Comparison of ENCODE assay signal across 1 cellular context in genomic region chr5:181107699-181108098, GRCh38.
A peak's percentile ranks its signal among the peaks of the same experiment; 100 is the strongest.
TF ChIP-seq lines count a peak whose summit lies in the region.

No MANE protein-coding gene starts in this region.

TF ChIP-seq in K562, 482 proteins besides CTCF, POLR2A, EP300 and RAD21 (continued from another document):
- no peak for TF ChIP-seq ZBTB49 (CRISPR knock-in tag; IDR thresholded peaks at IDR 0.05; ENCODE audit: borderline replicate concordance)
- TF ChIP-seq ELF1 (tag; IDR thresholded peaks at IDR 0.05), result no peak
- peak; percentile 4 for TF ChIP-seq DACH1 (IDR thresholded peaks at IDR 0.05; ENCODE audit: partially characterized antibody)
- TF ChIP-seq RBM14 (IDR thresholded peaks at IDR 0.05; ENCODE audit: borderline replicate concordance, insufficient read depth, low read depth, low read length), result no peak
- peak; percentile 82 for TF ChIP-seq CTBP1 (IDR thresholded peaks at IDR 0.05; ENCODE audit: borderline replicate concordance)
- peak; percentile 66; the same call in 1 of the 2 replicates for TF ChIP-seq POLR2AphosphoS5 (IDR thresholded peaks at IDR 0.05; ENCODE audit: control insufficient read depth, insufficient read depth, low read depth, low read length)
- TF ChIP-seq ZNF444 (CRISPR knock-in tag; IDR thresholded peaks at IDR 0.05), result no peak
- peak in 1 of 2 experiments; percentile 50; a peak in 1 of 4 replicates for TF ChIP-seq FOXK2 (conservative IDR thresholded peaks at IDR 0.05 in 1 of 2, IDR thresholded peaks at IDR 0.05 in 1 of 2; ENCODE audit: low read depth in 2 of 2)
- TF ChIP-seq PTBP1 (IDR thresholded peaks at IDR 0.05; ENCODE audit: low read depth, low read length), result no peak
- peak; percentile 57 to 75; a peak in 2 of 4 replicates for TF ChIP-seq RCOR1 (IDR thresholded peaks at IDR 0.05; ENCODE audit: borderline replicate concordance in 1 of 2, low read depth in 2 of 2, low read length in 2 of 2)
- no peak for TF ChIP-seq ZNF77 (CRISPR knock-in tag; IDR thresholded peaks at IDR 0.05)
- TF ChIP-seq DPF2 (IDR thresholded peaks at IDR 0.05), result peak; percentile 75
- TF ChIP-seq HDAC2 (IDR thresholded peaks at IDR 0.05), result 0 out of 2 replicates have a peak, but pooled peaks have one; percentile 55
- TF ChIP-seq KDM2B (CRISPR knock-in tag; IDR thresholded peaks at IDR 0.05), result no peak
- TF ChIP-seq EZH2 (IDR thresholded peaks at IDR 0.05; ENCODE audit: borderline replicate concordance, low read depth, low read length), result no peak
- no peak for TF ChIP-seq CREBBP (IDR thresholded peaks at IDR 0.05; ENCODE audit: low read depth, low read length)
- TF ChIP-seq TAF15 (IDR thresholded peaks at IDR 0.05; ENCODE audit: low read depth, low read length), result no peak
- TF ChIP-seq SIN3A (IDR thresholded peaks at IDR 0.05; ENCODE audit: borderline replicate concordance in 2 of 2, control insufficient read depth in 1 of 2, low read depth in 2 of 2, low read length in 2 of 2), result no peak
- no peak for TF ChIP-seq TEAD1 (CRISPR knock-in tag; IDR thresholded peaks at IDR 0.05)
- peak; percentile 83 for TF ChIP-seq ARID1B (IDR thresholded peaks at IDR 0.05)
- no peak for TF ChIP-seq KDM5B (IDR thresholded peaks at IDR 0.05; ENCODE audit: insufficient replicate concordance, low read depth, low read length)
- TF ChIP-seq EHMT2 (IDR thresholded peaks at IDR 0.05), result 0 out of 2 replicates have a peak, but pooled peaks have one; percentile 30
- no peak for TF ChIP-seq ZNF174 (CRISPR knock-in tag; IDR thresholded peaks at IDR 0.05)
- TF ChIP-seq RBM15 (IDR thresholded peaks at IDR 0.05; ENCODE audit: insufficient read depth, low read length), result no peak
- TF ChIP-seq TSC22D4 (tag; IDR thresholded peaks at IDR 0.05), result no peak
- no peak for TF ChIP-seq GTF2A2 (tag; IDR thresholded peaks at IDR 0.05)
- TF ChIP-seq ZNF121 (CRISPR knock-in tag; conservative IDR thresholded peaks at IDR 0.05), result no peak
- TF ChIP-seq MTA3 (IDR thresholded peaks at IDR 0.05; ENCODE audit: borderline replicate concordance), result peak; percentile 27; the same call in 1 of the 2 replicates
- TF ChIP-seq CBX1 (IDR thresholded peaks at IDR 0.05; ENCODE audit: low read depth), result no peak
- no peak for TF ChIP-seq NUFIP1 (IDR thresholded peaks at IDR 0.05; ENCODE audit: partially characterized antibody)
- no peak for TF ChIP-seq ZNF143 (CRISPR knock-in tag; IDR thresholded peaks at IDR 0.05)
- no peak for TF ChIP-seq TAF7 (tag; IDR thresholded peaks at IDR 0.05)
- TF ChIP-seq HDAC1 (IDR thresholded peaks at IDR 0.05), result 0 out of 4 replicates have a peak, but pooled peaks of 1 of the 2 experiments have one; percentile 47
- TF ChIP-seq ZNF232 (CRISPR knock-in tag; IDR thresholded peaks at IDR 0.05), result no peak
- TF ChIP-seq DNMT1 (IDR thresholded peaks at IDR 0.05), result no peak
- TF ChIP-seq FOS (IDR thresholded peaks at IDR 0.05; ENCODE audit: extremely low read depth, insufficient read length), result no peak
- no peak for TF ChIP-seq C11orf30 (IDR thresholded peaks at IDR 0.05; ENCODE audit: low read depth)
- TF ChIP-seq SMAD4 (CRISPR knock-in tag; conservative IDR thresholded peaks at IDR 0.05), result peak; percentile 50; the same call in 1 of the 2 replicates
- TF ChIP-seq STAT6 (CRISPR knock-in tag; IDR thresholded peaks at IDR 0.05), result no peak
- no peak for TF ChIP-seq HNRNPL (IDR thresholded peaks at IDR 0.05; ENCODE audit: low read depth, low read length)
- no peak for TF ChIP-seq ZNF695 (CRISPR knock-in tag; IDR thresholded peaks at IDR 0.05)
- TF ChIP-seq PRDM10 (IDR thresholded peaks at IDR 0.05; ENCODE audit: partially characterized antibody), result peak; percentile 29
- TF ChIP-seq ATF1 (CRISPR knock-in tag; IDR thresholded peaks at IDR 0.05), result no peak
- peak; percentile 52; the same call in 1 of the 2 replicates for TF ChIP-seq ATF1 (tag; IDR thresholded peaks at IDR 0.05)
- 0 out of 2 replicates have a peak, but pooled peaks have one; percentile 29 for TF ChIP-seq MXI1 (IDR thresholded peaks at IDR 0.05; ENCODE audit: low read depth, low read length)
- no peak for TF ChIP-seq POLR2G (IDR thresholded peaks at IDR 0.05; ENCODE audit: low read depth, low read length)
- TF ChIP-seq ZNF282 (CRISPR knock-in tag; IDR thresholded peaks at IDR 0.05), result no peak
- TF ChIP-seq PCBP2 (IDR thresholded peaks at IDR 0.05; ENCODE audit: low read depth, low read length, poor library complexity, severe bottlenecking), result no peak
- TF ChIP-seq SMARCE1 (IDR thresholded peaks at IDR 0.05), result no peak
TF ChIP-seq in K562: peak in this region for 61.
